Comparison of ENCODE assay signal across 27 cellular contexts in the genomic region with DNA sequence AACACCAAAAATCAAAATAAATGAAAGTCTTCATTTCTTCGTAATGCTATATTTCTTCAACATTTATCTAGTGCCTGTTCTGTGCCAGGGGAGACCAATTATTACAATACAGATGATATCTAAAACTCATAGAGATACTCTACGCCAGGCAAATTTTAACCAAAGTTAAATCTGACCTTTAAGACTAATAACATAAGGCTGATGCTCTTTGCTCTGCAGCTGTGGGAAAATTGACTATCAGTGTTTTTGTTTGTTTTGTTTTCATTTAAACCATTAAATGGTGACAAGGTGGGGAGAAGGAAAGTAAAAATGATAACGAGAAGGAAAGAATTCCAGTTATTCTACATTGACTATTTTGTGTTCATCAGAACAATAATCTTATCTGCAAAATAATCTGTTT.
"Had no signal": no experiment of that assay in that cellular context is flagged by ENCODE, and none has a peak within 500 bp of the region (broad histone marks: within the 10 kb centered on the region; RNA-seq: fewer than 3 reads in every experiment).

No MANE protein-coding gene starts in this region.

- DNase-seq: colonic mucosa; cortex of kidney; dermis blood vessel endothelial cell; dorsolateral prefrontal cortex; effector CD4-positive, alpha-beta T cell; effector memory CD4-positive, alpha-beta T cell; effector memory CD8-positive, alpha-beta T cell; endodermal cell; erythroblast; esophagus squamous epithelium; foreskin fibroblast; foreskin keratinocyte; foreskin melanocyte; gastrocnemius medialis; head of caudate nucleus; heart left ventricle; heart right ventricle had no signal

- H3K27ac Mint-ChIP-seq: dendritic cell treated with granulocyte-macrophage colony-stimulating factor and Interleukin-4, amounts not matched to agents 40 ng/mL and 50 ng/mL, for 4 days; effector memory CD8-positive, alpha-beta T cell; endodermal cell had no signal

- H3K27me3 ChIP-seq: colonic mucosa, dorsolateral prefrontal cortex, esophagus muscularis mucosa, esophagus squamous epithelium, foreskin keratinocyte, gastrocnemius medialis, gastroesophageal sphincter, heart left ventricle, heart right ventricle had no signal

- FAIRE-seq: colon, endometrium, endothelial cell of umbilical vein, frontal cortex had no signal

- H3K27me3 Mint-ChIP-seq: dendritic cell treated with granulocyte-macrophage colony-stimulating factor and Interleukin-4, amounts not matched to agents 40 ng/mL and 50 ng/mL, for 4 days; effector memory CD8-positive, alpha-beta T cell had no signal

- ATAC-seq: effector memory CD8-positive, alpha-beta T cell; esophagus mucosa; foreskin keratinocyte; gastrocnemius medialis; gastroesophageal sphincter; heart left ventricle; heart right ventricle had no signal

- H3K9me3 ChIP-seq: colonic mucosa, esophagus muscularis mucosa, esophagus squamous epithelium, gastrocnemius medialis, gastroesophageal sphincter, heart left ventricle had no signal

- H3K27ac ChIP-seq: colonic mucosa, coronary artery, dorsolateral prefrontal cortex, epithelial cell of prostate, esophagus muscularis mucosa, esophagus squamous epithelium, foreskin keratinocyte, gastrocnemius medialis, gastroesophageal sphincter, heart left ventricle, heart right ventricle had no signal

- H3K4me1 ChIP-seq: colonic mucosa, esophagus muscularis mucosa, esophagus squamous epithelium, foreskin keratinocyte, gastrocnemius medialis, gastroesophageal sphincter, heart left ventricle, heart right ventricle had no signal

- H3K4me3 ChIP-seq: colonic mucosa, coronary artery, dorsolateral prefrontal cortex, esophagus muscularis mucosa, esophagus squamous epithelium, gastrocnemius medialis, gastroesophageal sphincter, heart left ventricle, heart right ventricle had no signal

- H3K36me3 ChIP-seq: colonic mucosa, esophagus muscularis mucosa, esophagus squamous epithelium, gastrocnemius medialis, gastroesophageal sphincter, heart left ventricle, heart right ventricle had no signal

- H3K4me3 Mint-ChIP-seq: dendritic cell treated with granulocyte-macrophage colony-stimulating factor and Interleukin-4, amounts not matched to agents 40 ng/mL and 50 ng/mL, for 4 days; effector memory CD8-positive, alpha-beta T cell; endodermal cell had no signal

- H3K9me3 Mint-ChIP-seq: endodermal cell had no signal
